10 cellular contexts compared by ENCODE assay signal in the genomic region with DNA sequence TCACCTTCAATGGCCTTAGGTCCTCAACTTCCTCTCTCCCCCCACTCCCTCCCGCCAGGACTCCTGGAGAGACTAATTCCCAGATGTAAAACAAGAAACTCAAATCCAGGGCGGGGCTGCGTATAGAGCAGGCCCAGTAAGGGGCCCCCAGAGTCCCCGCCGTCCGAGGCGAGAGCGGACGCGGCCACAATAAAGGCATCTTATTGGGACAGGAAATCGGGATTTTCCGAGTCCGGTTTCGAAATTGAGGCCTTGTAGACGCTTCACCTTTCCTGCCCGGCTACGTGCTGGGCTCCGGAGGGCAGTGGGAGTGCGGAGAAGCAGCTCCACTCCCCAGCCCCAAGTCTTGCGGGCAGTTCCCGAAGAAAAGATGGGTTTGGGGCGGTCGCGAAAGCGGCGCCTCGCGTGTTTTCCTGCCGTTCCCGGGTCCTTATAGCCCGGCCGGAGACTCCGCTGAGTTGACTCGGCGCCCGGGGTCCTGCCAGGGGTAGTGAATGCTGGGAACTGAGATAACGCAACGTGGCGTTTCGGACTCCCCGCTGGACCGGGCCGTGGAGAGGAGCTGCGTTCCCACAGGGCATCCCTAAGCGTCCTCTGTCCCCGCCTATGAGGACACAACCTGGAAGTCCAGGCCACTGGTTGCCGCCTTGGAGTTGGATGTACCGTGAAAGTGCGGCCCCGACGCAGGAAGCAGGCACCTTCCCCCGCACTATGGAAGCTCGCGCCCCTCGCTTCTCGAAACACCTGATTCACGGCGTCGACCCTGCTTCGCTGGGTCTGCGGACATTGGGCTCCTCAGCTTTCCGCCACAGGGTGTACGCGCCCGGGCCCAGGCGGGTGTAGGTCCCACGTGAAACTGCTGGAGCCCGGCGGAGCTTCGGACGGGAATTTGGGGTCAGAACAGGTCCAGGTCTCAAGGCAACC. TPM values are rescaled to one million over a fixed set of nuclear protein-coding genes. Genes with fewer than 3 reads are reported as not detected.
A peak's percentile ranks its signal among the peaks of the same experiment; 100 is the strongest.
DNase-seq lines count a peak whose midpoint lies in the region; ATAC-seq and TF ChIP-seq lines count a peak whose summit lies in the region.
"Had no signal": no experiment of that assay in that cellular context is flagged by ENCODE, and none has a peak within 500 bp of the region (broad histone marks: within the 10 kb centered on the region; RNA-seq: fewer than 3 reads in every experiment).

No MANE protein-coding gene starts in this region.

- POLR2A ChIA-PET in activated B cell treated with CpG ODN at 0.5 μM for 24 hours (lab: Charles Lee), result interaction anchor here (0.5 to 1.0 kb wide), 2 partner anchors 19 to 472 kb away, joined by 3 to 4 read pairs; no protein-coding TSS in a partner anchor

- DNase-seq in activated B cell treated with CpG ODN at 0.5 μM for 24 hours (no peak), left ventricle myocardium inferior (no peak), SIG-M5 (lab: John Stamatoyannopoulos, UW) (no peak), uterus (no peak), COLO668 (lab: John Stamatoyannopoulos, UW; ENCODE audit: unreplicated experiment) (no peak)
- DNase-seq: EL, NCI-H2171 treated with DMSO at 0.1 percent for 48 hours had no signal

- H3K4me2 ChIP-seq in BLaER1 (no peak overlapping the region), parathyroid adenoma (ENCODE audit: low read length) (peak overlapping the region; percentile 62)

- TF ChIP-seq POLR2A in uterus (IDR thresholded peaks at IDR 0.05), result no peak

- no peaks in the 10 kb centered on the region for H4K20me1 ChIP-seq in BLaER1

- H2AFZ ChIP-seq in parathyroid adenoma, result peak overlapping the region; percentile 76

- peak overlapping the region; percentile 46 for H3K4me3 Mint-ChIP-seq in activated B cell treated with CpG ODN at 0.5 μM for 24 hours

- H3K36me3 ChIP-seq in BLaER1 (no peaks in the 10 kb centered on the region), left ventricle myocardium inferior (no peaks in the 10 kb centered on the region), parathyroid adenoma (ENCODE audit: control insufficient read depth, insufficient read depth, low read length) (no peaks in the 10 kb centered on the region), uterus (no peaks in the 10 kb centered on the region)

- H3K9me3 ChIP-seq in BLaER1, result peaks cover 9% of the 10 kb centered on the region; the same call in 1 of the 2 replicates
- no peaks in the 10 kb centered on the region for H3K9me3 ChIP-seq in left ventricle myocardium inferior (replicated peaks)
- H3K9me3 ChIP-seq in parathyroid adenoma (ENCODE audit: control insufficient read depth, low read length), result no peaks in the 10 kb centered on the region
- no peaks in the 10 kb centered on the region for H3K9me3 ChIP-seq in uterus

- no peak for ATAC-seq in activated B cell treated with CpG ODN at 0.5 μM for 24 hours (ENCODE audit: low read depth)
- ATAC-seq in HG03469 (IDR thresholded peaks at IDR 0.05; ENCODE audit: unreplicated experiment), result no peak

- CTCF ChIA-PET in activated B cell treated with CpG ODN at 0.5 μM for 24 hours (lab: Charles Lee), result interaction anchor here (1.4 kb wide), 1 partner anchor 109 kb away, joined by 3 read pairs; no protein-coding TSS in a partner anchor

- no peaks in the 10 kb centered on the region for H3K9me3 Mint-ChIP-seq in activated B cell treated with CpG ODN at 0.5 μM for 24 hours

- H3K4me1 ChIP-seq in BLaER1, result peaks cover 67% of the 10 kb centered on the region
- H3K4me1 ChIP-seq in left ventricle myocardium inferior, result peaks cover 52% of the 10 kb centered on the region
- peaks cover 5% of the 10 kb centered on the region for H3K4me1 ChIP-seq in parathyroid adenoma
- peaks cover 0 to 4% of the 10 kb centered on the region in 2 donors for H3K4me1 ChIP-seq in uterus

- TF ChIP-seq CTCF in activated B cell treated with CpG ODN at 0.5 μM for 24 hours (IDR thresholded peaks at IDR 0.05), result no peak
- TF ChIP-seq CTCF in left ventricle myocardium inferior (IDR thresholded peaks at IDR 0.05; ENCODE audit: borderline replicate concordance), result no peak
- no peak for TF ChIP-seq CTCF in parathyroid adenoma (IDR thresholded peaks at IDR 0.05)
- TF ChIP-seq CTCF in uterus (IDR thresholded peaks at IDR 0.05), result no peak

- no peak overlapping the region for H3K27ac Mint-ChIP-seq in activated B cell treated with CpG ODN at 0.5 μM for 24 hours

- no peaks in the 10 kb centered on the region for H3K36me3 Mint-ChIP-seq in activated B cell treated with CpG ODN at 0.5 μM for 24 hours (ENCODE audit: low read depth)

- H3K9ac ChIP-seq in BLaER1, result no peak overlapping the region
- H3K9ac ChIP-seq in parathyroid adenoma, result no peak overlapping the region

- H3K79me2 ChIP-seq in parathyroid adenoma, result no peaks in the 10 kb centered on the region

- H3K4me3 ChIP-seq in BLaER1, result 0 out of 2 replicates have a peak overlapping the region, but pooled peaks have one; percentile 5
- peak overlapping the region; percentile 62 for H3K4me3 ChIP-seq in left ventricle myocardium inferior
- H3K4me3 ChIP-seq in parathyroid adenoma (ENCODE audit: low read depth, low read length), result peak overlapping the region; percentile 31
- H3K4me3 ChIP-seq in uterus, result peak overlapping the region in 1 of 2 donors; percentile 18

- peaks cover 35% of the 10 kb centered on the region for H3K4me1 Mint-ChIP-seq in activated B cell treated with CpG ODN at 0.5 μM for 24 hours

- no peak overlapping the region for H3K27ac ChIP-seq in BLaER1
- peak overlapping the region; percentile 56 for H3K27ac ChIP-seq in left ventricle myocardium inferior (replicated peaks)
- no peak overlapping the region for H3K27ac ChIP-seq in parathyroid adenoma
- H3K27ac ChIP-seq in uterus, result no peak overlapping the region

- peaks cover 69% of the 10 kb centered on the region for H3K27me3 Mint-ChIP-seq in activated B cell treated with CpG ODN at 0.5 μM for 24 hours

- H3K27me3 ChIP-seq in BLaER1 (peaks cover 74% of the 10 kb centered on the region), left ventricle myocardium inferior (ENCODE audit: low read depth) (peaks cover 81% of the 10 kb centered on the region), parathyroid adenoma (ENCODE audit: control insufficient read depth, insufficient read depth, low read length) (no peaks in the 10 kb centered on the region), uterus (peaks cover 20 to 25% of the 10 kb centered on the region in 2 donors)

- intact Hi-C loops in activated B cell treated with CpG ODN at 0.5 μM for 24 hours (cut with micrococcal nuclease), result no loop called here
- intact Hi-C loops in left ventricle myocardium inferior (cut with micrococcal nuclease), result no loop called here
- intact Hi-C loops in uterus (cut with DNase I; ENCODE audit: low total_unique reads), result no loop called here

RNA-seq across cellular contexts. Expression of gene CHRM1, which starts 4.8 kb away (rescaled TPM):
- not detected in 2 replicates for total RNA-seq in activated B cell treated with CpG ODN at 0.5 μM for 24 hours
- not detected for total RNA-seq in left ventricle myocardium inferior
- total RNA-seq in uterus, result 1 to 10 TPM in 1 of 4 donors, not detected in 3; 1.3 TPM

RNA-seq across cellular contexts. Expression of gene SLC3A2, which starts 45.3 kb away (rescaled TPM):
- total RNA-seq in activated B cell treated with CpG ODN at 0.5 μM for 24 hours (270 and 274 TPM in 2 replicates), left ventricle myocardium inferior (35.0 TPM), uterus (100 to 1,000 TPM in 2 of 4 donors, 10 to 100 TPM in 2; 69.8 to 206 (median 98.4) TPM)

RNA-seq across cellular contexts. Expression of gene SLC22A6, which starts 58.8 kb away (rescaled TPM):
- total RNA-seq in activated B cell treated with CpG ODN at 0.5 μM for 24 hours, result not detected in 2 replicates
- total RNA-seq in left ventricle myocardium inferior, result not detected
- not detected for total RNA-seq in uterus
